8 cellular contexts compared by ENCODE assay signal in genomic region chr2:127422631-127423475, GRCh38. TPM values are rescaled to one million over a fixed set of nuclear protein-coding genes. Genes with fewer than 3 reads are reported as not detected.
DNase-seq lines count a peak whose midpoint lies in the region; ATAC-seq and TF ChIP-seq lines count a peak whose summit lies in the region.

No MANE protein-coding gene starts in this region.

- H3K27ac ChIP-seq in CD8-positive, alpha-beta memory T cell (ENCODE audit: low read depth, low read length): no peak overlapping the region

- in situ Hi-C loops in KBM-7 (cut with MboI; ENCODE audit: low pct_unique_long_range_greater_than_20kb, low sequenced_read_pairs): no loop called here

- no peak overlapping the region for H3K27ac Mint-ChIP-seq in CD8-positive, alpha-beta memory T cell

- peak overlapping the region in 5 of 7 donors; percentile 49 to 75 (median 55) for H3K4me3 Mint-ChIP-seq in CD8-positive, alpha-beta memory T cell

- H3K27me3 Mint-ChIP-seq in CD8-positive, alpha-beta memory T cell: peaks cover 20 to 52% of the 10 kb centered on the region in 2 donors

- POLR2A ChIA-PET in CD8-positive, alpha-beta memory T cell (lab: Charles Lee): no interaction called here

- no peaks in the 10 kb centered on the region for H3K36me3 ChIP-seq in CD8-positive, alpha-beta memory T cell (ENCODE audit: insufficient read depth, low read length)

- no peak for ATAC-seq in GM19023 (IDR thresholded peaks at IDR 0.05; ENCODE audit: unreplicated experiment)

- no peaks in the 10 kb centered on the region for H3K9me3 Mint-ChIP-seq in CD8-positive, alpha-beta memory T cell

- H3K4me1 ChIP-seq in CD8-positive, alpha-beta memory T cell (ENCODE audit: insufficient read depth, low read length): peaks cover 4% of the 10 kb centered on the region

- CTCF ChIA-PET in CD8-positive, alpha-beta memory T cell (lab: Charles Lee): no interaction called here

- H3K4me3 ChIP-seq in CD8-positive, alpha-beta memory T cell (ENCODE audit: low read length): no peak overlapping the region
- H3K4me3 ChIP-seq in retinal pigment epithelial cell (ENCODE audit: low read length): peak overlapping the region; percentile 51

- no peak for TF ChIP-seq CTCF in retinal pigment epithelial cell (conservative IDR thresholded peaks at IDR 0.05; ENCODE audit: low read depth, low read length)

- no peaks in the 10 kb centered on the region for H3K27me3 ChIP-seq in CD8-positive, alpha-beta memory T cell (ENCODE audit: insufficient read depth, low read length, poor library complexity, severe bottlenecking)

- peak in 1 of 5 donors; percentile 18 for DNase-seq in CD8-positive, alpha-beta memory T cell
- DNase-seq in KBM-7 (peak; percentile 58), UCSD-AML1 (lab: John Stamatoyannopoulos, UW; ENCODE audit: unreplicated experiment) (peak; percentile 38), glomerular visceral epithelial cell (ENCODE audit: extremely low spot score) (peak; percentile 39), retinal pigment epithelial cell (ENCODE audit: low read depth) (no peak), RKO (ENCODE audit: low spot score) (no peak)
- DNase-seq in activated effector memory CD4-positive, alpha-beta T cell treated with anti-CD3 and anti-CD28 coated beads, Interleukin-2, amount 50 U/mL, for 16 hours: no peak

- no peaks in the 10 kb centered on the region for H3K9me3 ChIP-seq in CD8-positive, alpha-beta memory T cell (ENCODE audit: low read length)

- H3K36me3 Mint-ChIP-seq in CD8-positive, alpha-beta memory T cell: peaks cover 0 to 2% (median 0%) of the 10 kb centered on the region in 3 donors

- H3K4me1 Mint-ChIP-seq in CD8-positive, alpha-beta memory T cell: peaks cover 7 to 19% (median 8%) of the 10 kb centered on the region in 3 donors

RNA-seq across cellular contexts. Expression of gene PROC, which starts 4.6 kb away (rescaled TPM):
- under 1 TPM in 1 of 2 experiments, not detected in 1; 0.13 TPM for total RNA-seq in CD8-positive, alpha-beta memory T cell
- polyA plus RNA-seq in CD8-positive, alpha-beta memory T cell: not detected

RNA-seq across cellular contexts. Expression of gene MAP3K2, which starts 35.1 kb away (rescaled TPM):
- total RNA-seq in CD8-positive, alpha-beta memory T cell: 10 to 100 TPM; 55.9 to 57.7 TPM
- 65.0 TPM for polyA plus RNA-seq in CD8-positive, alpha-beta memory T cell

Comparison
In these comparisons a context has a peak if more than half of its experiments do, and no peak if none do; other contexts are left out.
1. DNase-seq: peak in KBM-7 (single experiment), UCSD-AML1 (single experiment) and glomerular visceral epithelial cell (single experiment); none in retinal pigment epithelial cell (single experiment), activated effector memory CD4-positive, alpha-beta T cell treated with anti-CD3 and anti-CD28 coated beads, Interleukin-2, amount 50 U/mL, for 16 hours (single experiment) and RKO (single experiment).